ENCODE assay signal across 28 cellular contexts in genomic region chr12:1970331-1970900, GRCh38. TPM values are rescaled to one million over a fixed set of nuclear protein-coding genes. Genes with fewer than 3 reads are reported as not detected.
DNase-seq lines count a peak whose midpoint lies in the region; ATAC-seq and TF ChIP-seq lines count a peak whose summit lies in the region.
"Had no signal": no experiment of that assay in that cellular context is flagged by ENCODE, and none has a peak within 500 bp of the region (broad histone marks: within the 10 kb centered on the region; RNA-seq: fewer than 3 reads in every experiment).

No MANE protein-coding gene starts in this region.

- H3K18ac ChIP-seq in trophoblast cell (ENCODE audit: low read length), result no peak overlapping the region

- H3K9me3 ChIP-seq in heart right ventricle (no peaks in the 10 kb centered on the region), trophoblast cell (ENCODE audit: insufficient read depth, low read depth, low read length) (no peaks in the 10 kb centered on the region), uterus (no peaks in the 10 kb centered on the region)
- H3K9me3 ChIP-seq: Caco-2, pancreas, SK-N-SH, thyroid gland had no signal

- H4K91ac ChIP-seq in trophoblast cell (ENCODE audit: low read depth, low read length), result no peak overlapping the region

- 42 to 45% methylated on average over 3 of the region's 3 CpGs for WGBS in heart right ventricle, 2 donors
- WGBS in trophoblast cell (ENCODE audit: extremely low coverage, insufficient coverage, insufficient read length), result no CpG with 5 or more reads among the region's 3 CpGs

- H3K27me3 ChIP-seq in heart right ventricle (no peaks in the 10 kb centered on the region), trophoblast cell (ENCODE audit: insufficient read depth, low read length) (no peaks in the 10 kb centered on the region), uterus (no peaks in the 10 kb centered on the region)
- H3K27me3 ChIP-seq: pancreas, thyroid gland had no signal

- H3K4ac ChIP-seq in trophoblast cell (ENCODE audit: low read depth, low read length), result no peak overlapping the region

- H3K36me3 ChIP-seq in heart right ventricle (peaks cover 0 to 26% (median 0%) of the 10 kb centered on the region in 9 donors), trophoblast cell (ENCODE audit: control insufficient read depth in 1 of 2, insufficient read depth in 2 of 2, low read length in 2 of 2) (no peaks in the 10 kb centered on the region), uterus (no peaks in the 10 kb centered on the region)

- TF ChIP-seq CTCF in coronary artery (IDR thresholded peaks at IDR 0.05) (no peak), heart right ventricle (IDR thresholded peaks at IDR 0.05) (no peak), uterus (IDR thresholded peaks at IDR 0.05) (no peak)

- H3K4me2 ChIP-seq in trophoblast cell (ENCODE audit: low read length), result peak overlapping the region; percentile 50
- H3K4me2 ChIP-seq: KMS-11, SK-N-SH had no signal

- H3K9ac ChIP-seq in trophoblast cell (ENCODE audit: low read length), result no peak overlapping the region
- H3K9ac ChIP-seq: KMS-11, SK-N-SH had no signal

- H4K8ac ChIP-seq in trophoblast cell (ENCODE audit: low read depth, low read length), result no peak overlapping the region

- H3K14ac ChIP-seq in trophoblast cell (ENCODE audit: low read length), result no peak overlapping the region

- H2BK120ac ChIP-seq in trophoblast cell (ENCODE audit: insufficient read depth, low read length, poor library complexity), result no peak overlapping the region

- no peak overlapping the region for H2AFZ ChIP-seq in trophoblast cell (ENCODE audit: insufficient read depth, low read length, poor library complexity)

- DNase-seq in coronary artery (ENCODE audit: low spot score) (no peak), heart right ventricle (peak in 1 of 2 donors; percentile 40), trophoblast cell (no peak), uterus (no peak), dedifferentiated amniotic fluid mesenchymal stem cell (ENCODE audit: extremely low spot score) (no peak), SW 1271 (lab: John Stamatoyannopoulos, UW) (no peak), GOT3 (lab: John Stamatoyannopoulos, UW) (no peak)
- DNase-seq: activated CD4-positive, alpha-beta memory T cell treated with anti-CD3 and anti-CD28 coated beads, Interleukin-2, amount 10 ng/mL, durations not matched to agents 7 days and 5 days; activated CD4-positive, CD25-positive, alpha-beta regulatory T cell treated with anti-CD3 and anti-CD28 coated beads, Interleukin-2, amount 50 U/mL, for 72 hours; activated CD8-positive, alpha-beta memory T cell treated with anti-CD3 and anti-CD28 coated beads, Interleukin-2, amount 50 U/mL, for 48 hours; Caco-2; dermis blood vessel endothelial cell; GF-D8; NCI-H1436 treated with DMSO at 0.1 percent for 48 hours; NCI-H510A; pancreas; SK-N-SH; stimulated activated naive CD4-positive, alpha-beta T cell treated with Interleukin-2 at 50 U/mL for 16 hours; T-helper 17 cell; thyroid gland had no signal

- H3K27ac ChIP-seq in coronary artery (peak overlapping the region; percentile 71 to 89), heart right ventricle (peak overlapping the region; percentile 70 to 94 (median 84)), trophoblast cell (ENCODE audit: low read depth, low read length) (peak overlapping the region; percentile 67), uterus (peak overlapping the region; percentile 90 to 97)
- H3K27ac ChIP-seq: C4-2B, HL-60, KMS-11, pancreas, RWPE1, thyroid gland had no signal

- H3K23ac ChIP-seq in trophoblast cell (ENCODE audit: low read length), result no peak overlapping the region

- H2AK5ac ChIP-seq in trophoblast cell (ENCODE audit: low read length), result no peak overlapping the region

- no peak overlapping the region for H4K12ac ChIP-seq in trophoblast cell (ENCODE audit: low read depth, low read length)

- peaks cover 0 to 35% (median 13%) of the 10 kb centered on the region in 9 donors for H3K4me1 ChIP-seq in heart right ventricle
- peaks cover 0 to 3% of the 10 kb centered on the region in 2 experiments for H3K4me1 ChIP-seq in trophoblast cell (ENCODE audit: control insufficient read depth in 1 of 2, insufficient read depth in 2 of 2, low read length in 2 of 2)
- H3K4me1 ChIP-seq in uterus, result peaks cover 0 to 11% of the 10 kb centered on the region in 2 donors

- no peak for TF ChIP-seq POLR2A in uterus (IDR thresholded peaks at IDR 0.05)

- H3K4me3 ChIP-seq in coronary artery (no peak overlapping the region), heart right ventricle (peak overlapping the region; percentile 2 to 58 (median 48)), trophoblast cell (ENCODE audit: low read depth, low read length) (no peak overlapping the region), uterus (no peak overlapping the region)
- H3K4me3 ChIP-seq: lung, pancreas, thyroid gland had no signal

- intact Hi-C loops in heart right ventricle (cut with DNase I), result loop anchor here in 5 of 10 donors (5.0 to 10.0 kb wide), 6 partner anchors 64 to 614 kb away; no protein-coding TSS in a partner anchor
- intact Hi-C loops in uterus (cut with DNase I; ENCODE audit: low total_unique reads), result loop anchor here (10.0 kb wide), 1 partner anchor 64 kb away; no protein-coding TSS in a partner anchor

- H2BK5ac ChIP-seq in trophoblast cell (ENCODE audit: low read depth, low read length, poor library complexity), result no peak overlapping the region

- ATAC-seq in heart right ventricle, result peak; percentile 56 to 85 (median 72)
- ATAC-seq: activated naive CD4-positive, alpha-beta T cell treated with anti-CD3 and anti-CD28 coated beads, Interleukin-2, amount 50 U/mL, for 72 hours; pancreas; sciatic nerve; T-helper 17 cell had no signal

- H3K79me1 ChIP-seq in trophoblast cell (ENCODE audit: low read length), result peaks cover 4% of the 10 kb centered on the region

- H3K79me2 ChIP-seq in trophoblast cell (ENCODE audit: control insufficient read depth, insufficient read depth, low read length, poor library complexity), result no peaks in the 10 kb centered on the region

- no peak overlapping the region for H2BK12ac ChIP-seq in trophoblast cell (ENCODE audit: low read length)

RNA-seq across cellular contexts. Expression of gene DCP1B, which starts 33.8 kb away (rescaled TPM):
- total RNA-seq in heart right ventricle, result 1 to 10 TPM; 1.1 to 4.1 (median 2.0) TPM
- 1 to 10 TPM; 1.4 to 4.9 TPM for polyA plus RNA-seq in heart right ventricle
- polyA plus RNA-seq in trophoblast cell (2013), result 15.3 and 15.8 TPM in 2 replicates
- 10 to 100 TPM; 13.6 to 34.4 (median 20.7) TPM for total RNA-seq in uterus

RNA-seq across cellular contexts. Expression of gene CACNA2D4, which starts 52.0 kb away (rescaled TPM):
- total RNA-seq in heart right ventricle (1 to 10 TPM in 3 of 10 donors, under 1 TPM in 7; 0.19 to 6.2 (median 0.70) TPM), uterus (1 to 10 TPM in 3 of 4 donors, not detected in 1; 2.6 to 4.1 (median 4.0) TPM)
- 1 to 10 TPM; 1.4 to 1.7 TPM for polyA plus RNA-seq in heart right ventricle
- polyA plus RNA-seq in trophoblast cell (2013), result 0.03 and 0.06 TPM in 2 replicates
- polyA plus RNA-seq: neural cell had no signal

Comparison
In these comparisons a context has a peak if more than half of its experiments do, and no peak if none do; other contexts are left out.
1. H3K4me3 ChIP-seq: peak in heart right ventricle (10 of 10); none in coronary artery (single experiment), trophoblast cell (single experiment) and uterus (0 of 2).
2. Peak in every context shown above with its lines, with median percentiles within 50 percentile points of each other: H3K27ac ChIP-seq.